Comparison of ENCODE assay signal across 17 cellular contexts in the genomic region with DNA sequence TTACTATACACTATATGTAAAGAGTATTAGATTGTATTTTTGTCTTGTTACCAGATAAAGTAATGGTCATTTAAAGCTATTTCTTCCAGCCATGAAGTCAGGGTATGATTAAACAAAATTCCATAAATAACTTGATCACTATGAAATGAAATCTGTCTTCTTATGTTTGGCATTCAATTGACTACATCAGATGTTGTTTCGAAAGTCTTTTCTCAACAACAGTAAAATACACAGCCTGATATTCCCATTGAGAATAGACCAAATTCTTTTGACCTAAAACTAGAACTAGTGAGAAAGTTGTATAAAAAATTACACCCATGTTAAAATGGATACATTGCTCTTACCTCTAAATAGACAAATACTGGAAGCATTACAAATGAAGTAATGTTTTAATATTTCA.
DNase-seq lines count a peak whose midpoint lies in the region; ATAC-seq and TF ChIP-seq lines count a peak whose summit lies in the region.
"Had no signal": no experiment of that assay in that cellular context is flagged by ENCODE, and none has a peak within 500 bp of the region (broad histone marks: within the 10 kb centered on the region; RNA-seq: fewer than 3 reads in every experiment).

No MANE protein-coding gene starts in this region.

- TF ChIP-seq CTCF in SK-N-SH (IDR thresholded peaks at IDR 0.05) (no peak), natural killer cell (IDR thresholded peaks at IDR 0.05) (no peak)

- no peak overlapping the region for H2AFZ ChIP-seq in SK-N-SH (ENCODE audit: low read depth)
- H2AFZ ChIP-seq: GM23248 had no signal

- no peak for TF ChIP-seq EP300 in SK-N-SH (IDR thresholded peaks at IDR 0.05; ENCODE audit: borderline replicate concordance in 1 of 2, low read depth in 1 of 2, low read length in 1 of 2)

- DNase-seq in GM03348 (ENCODE audit: low spot score) (peak; percentile 6), dedifferentiated amniotic fluid mesenchymal stem cell (ENCODE audit: extremely low spot score) (peak; percentile 22), fibroblast of peridontal ligament (ENCODE audit: extremely low read depth) (peak; percentile 93), stromal cell of bone marrow (ENCODE audit: low read depth) (peak; percentile 24), D341Med (ENCODE audit: low spot score) (no peak), SK-N-SH (no peak), NOMO-1 treated with DMSO at 0.1 percent for 48 hours (lab: John Stamatoyannopoulos, UW; ENCODE audit: unreplicated experiment) (no peak), natural killer cell (no peak)
- DNase-seq: 8988T; BE2C; C1 segment of cervical spinal cord; CD4-positive, CD25-positive, alpha-beta regulatory T cell; CD8-positive, alpha-beta memory T cell; COR-L47; GM23248 had no signal

- H3K9me2 ChIP-seq in SK-N-SH, result no peaks in the 10 kb centered on the region

- no peaks in the 10 kb centered on the region for H3K27me3 Mint-ChIP-seq in natural killer cell (ENCODE audit: low read depth in 2 of 2)
- H3K27me3 Mint-ChIP-seq: CD4-positive, CD25-positive, alpha-beta regulatory T cell; CD8-positive, alpha-beta memory T cell had no signal

- H3F3A ChIP-seq in SK-N-SH (replicated peaks; ENCODE audit: insufficient read depth), result no peaks in the 10 kb centered on the region

- peaks cover 11 to 18% of the 10 kb centered on the region in 2 donors for H3K9me3 Mint-ChIP-seq in natural killer cell

- no peaks in the 10 kb centered on the region for H3K36me3 ChIP-seq in SK-N-SH (replicated peaks in 1 of 2; ENCODE audit: control insufficient read depth in 1 of 2, insufficient read depth in 2 of 2, low read length in 1 of 2)
- H3K36me3 ChIP-seq: BE2C, HAP-1 had no signal

- no peaks in the 10 kb centered on the region for H3K9me3 ChIP-seq in SK-N-SH
- H3K9me3 ChIP-seq: BE2C, HAP-1 had no signal

- H3K27me3 ChIP-seq in SK-N-SH (ENCODE audit: insufficient read depth), result no peaks in the 10 kb centered on the region
- H3K27me3 ChIP-seq: BE2C had no signal

- H3K36me3 Mint-ChIP-seq in natural killer cell, result no peaks in the 10 kb centered on the region
- H3K36me3 Mint-ChIP-seq: CD4-positive, CD25-positive, alpha-beta regulatory T cell; CD8-positive, alpha-beta memory T cell had no signal

- intact Hi-C loops in natural killer cell (cut with micrococcal nuclease), result no loop called here

- H3K4me2 ChIP-seq in SK-N-SH, result no peak overlapping the region

- POLR2A ChIA-PET in SK-N-SH (lab: Yijun Ruan, JAX), result no interaction called here

- no peak overlapping the region for H3K9ac ChIP-seq in SK-N-SH
- H3K9ac ChIP-seq: GM23248 had no signal

- no peak overlapping the region for H3K27ac Mint-ChIP-seq in natural killer cell
- H3K27ac Mint-ChIP-seq: CD4-positive, CD25-positive, alpha-beta regulatory T cell; CD8-positive, alpha-beta memory T cell had no signal

- no peaks in the 10 kb centered on the region for H4K20me1 ChIP-seq in SK-N-SH (ENCODE audit: insufficient read depth)

- no peaks in the 10 kb centered on the region; a peak in 1 of 4 replicates for H3K4me1 ChIP-seq in SK-N-SH (ENCODE audit: control insufficient read depth in 1 of 2, insufficient read depth in 2 of 2, low read depth in 1 of 2, low read length in 1 of 2)
- H3K4me1 ChIP-seq: HAP-1 had no signal

- H3K4me3 Mint-ChIP-seq in natural killer cell, result no peak overlapping the region
- H3K4me3 Mint-ChIP-seq: CD8-positive, alpha-beta memory T cell had no signal

- CTCF ChIA-PET in SK-N-SH (lab: Yijun Ruan, JAX), result interaction anchor here (1.0 kb wide), 1 partner anchor 9 kb away, joined by 3 read pairs; no protein-coding TSS in a partner anchor

- TF ChIP-seq RAD21 in SK-N-SH (IDR thresholded peaks at IDR 0.05; ENCODE audit: low read length), result no peak

- no peak overlapping the region for H3K27ac ChIP-seq in SK-N-SH (ENCODE audit: low read depth in 2 of 2, low read length in 1 of 2)
- H3K27ac ChIP-seq: GM23248, HL-60 had no signal

- no peak for ATAC-seq in natural killer cell

- 76% methylated on average over 1 of the region's 1 CpG for WGBS in SK-N-SH (ENCODE audit: low lambda C conversion rate)

- no peaks in the 10 kb centered on the region for H3K4me1 Mint-ChIP-seq in natural killer cell
- H3K4me1 Mint-ChIP-seq: CD4-positive, CD25-positive, alpha-beta regulatory T cell; CD8-positive, alpha-beta memory T cell had no signal

- no peaks in the 10 kb centered on the region for H3K79me2 ChIP-seq in SK-N-SH (ENCODE audit: insufficient read depth)

- no peak overlapping the region for H3K4me3 ChIP-seq in SK-N-SH (ENCODE audit: low read depth in 2 of 2, low read length in 1 of 2)
- H3K4me3 ChIP-seq: GM23248, HAP-1 had no signal

TF ChIP-seq in SK-N-SH, 30 proteins besides CTCF, POLR2A, EP300 and RAD21:
- TF ChIP-seq CHD2 (IDR thresholded peaks at IDR 0.05; ENCODE audit: low read length, partially characterized antibody) (no peak), TAF1 (IDR thresholded peaks at IDR 0.05; ENCODE audit: borderline replicate concordance, low read depth, low read length) (no peak), SIN3A (IDR thresholded peaks at IDR 0.05; ENCODE audit: borderline replicate concordance, low read depth, low read length) (no peak), MXI1 (IDR thresholded peaks at IDR 0.05; ENCODE audit: low read depth, low read length) (no peak)
- TF ChIP-seq, protein P1, sequence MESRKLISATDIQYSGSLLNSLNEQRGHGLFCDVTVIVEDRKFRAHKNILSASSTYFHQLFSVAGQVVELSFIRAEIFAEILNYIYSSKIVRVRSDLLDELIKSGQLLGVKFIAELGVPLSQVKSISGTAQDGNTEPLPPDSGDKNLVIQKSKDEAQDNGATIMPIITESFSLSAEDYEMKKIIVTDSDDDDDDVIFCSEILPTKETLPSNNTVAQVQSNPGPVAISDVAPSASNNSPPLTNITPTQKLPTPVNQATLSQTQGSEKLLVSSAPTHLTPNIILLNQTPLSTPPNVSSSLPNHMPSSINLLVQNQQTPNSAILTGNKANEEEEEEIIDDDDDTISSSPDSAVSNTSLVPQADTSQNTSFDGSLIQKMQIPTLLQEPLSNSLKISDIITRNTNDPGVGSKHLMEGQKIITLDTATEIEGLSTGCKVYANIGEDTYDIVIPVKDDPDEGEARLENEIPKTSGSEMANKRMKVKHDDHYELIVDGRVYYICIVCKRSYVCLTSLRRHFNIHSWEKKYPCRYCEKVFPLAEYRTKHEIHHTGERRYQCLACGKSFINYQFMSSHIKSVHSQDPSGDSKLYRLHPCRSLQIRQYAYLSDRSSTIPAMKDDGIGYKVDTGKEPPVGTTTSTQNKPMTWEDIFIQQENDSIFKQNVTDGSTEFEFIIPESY (IDR thresholded peaks at IDR 0.05; ENCODE audit: borderline replicate concordance, low read depth), result no peak
- TF ChIP-seq, protein P2, sequence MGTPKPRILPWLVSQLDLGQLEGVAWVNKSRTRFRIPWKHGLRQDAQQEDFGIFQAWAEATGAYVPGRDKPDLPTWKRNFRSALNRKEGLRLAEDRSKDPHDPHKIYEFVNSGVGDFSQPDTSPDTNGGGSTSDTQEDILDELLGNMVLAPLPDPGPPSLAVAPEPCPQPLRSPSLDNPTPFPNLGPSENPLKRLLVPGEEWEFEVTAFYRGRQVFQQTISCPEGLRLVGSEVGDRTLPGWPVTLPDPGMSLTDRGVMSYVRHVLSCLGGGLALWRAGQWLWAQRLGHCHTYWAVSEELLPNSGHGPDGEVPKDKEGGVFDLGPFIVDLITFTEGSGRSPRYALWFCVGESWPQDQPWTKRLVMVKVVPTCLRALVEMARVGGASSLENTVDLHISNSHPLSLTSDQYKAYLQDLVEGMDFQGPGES (IDR thresholded peaks at IDR 0.05; ENCODE audit: low read depth, low read length), result no peak
- TF ChIP-seq, protein P3, sequence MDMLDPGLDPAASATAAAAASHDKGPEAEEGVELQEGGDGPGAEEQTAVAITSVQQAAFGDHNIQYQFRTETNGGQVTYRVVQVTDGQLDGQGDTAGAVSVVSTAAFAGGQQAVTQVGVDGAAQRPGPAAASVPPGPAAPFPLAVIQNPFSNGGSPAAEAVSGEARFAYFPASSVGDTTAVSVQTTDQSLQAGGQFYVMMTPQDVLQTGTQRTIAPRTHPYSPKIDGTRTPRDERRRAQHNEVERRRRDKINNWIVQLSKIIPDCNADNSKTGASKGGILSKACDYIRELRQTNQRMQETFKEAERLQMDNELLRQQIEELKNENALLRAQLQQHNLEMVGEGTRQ (IDR thresholded peaks at IDR 0.05; ENCODE audit: borderline replicate concordance, low read depth, low read length), result no peak

Comparison
In these comparisons a context has a peak if more than half of its experiments do, and no peak if none do; other contexts are left out.
1. DNase-seq: peak in GM03348 (single experiment), dedifferentiated amniotic fluid mesenchymal stem cell (single experiment), fibroblast of peridontal ligament (single experiment) and stromal cell of bone marrow (single experiment); none in D341Med (single experiment), SK-N-SH (single experiment), NOMO-1 treated with DMSO at 0.1 percent for 48 hours (single experiment) and natural killer cell (single experiment).